1 cellular context compared by ENCODE assay signal in genomic region chr12:13100882-13101769, GRCh38.
TF ChIP-seq lines count a peak whose summit lies in the region.

No MANE protein-coding gene starts in this region.

TF ChIP-seq in HepG2, 621 proteins besides CTCF, POLR2A, EP300 and RAD21 (continued from another document and continues in another):
- TF ChIP-seq FOXO4 (CRISPR knock-in tag; conservative IDR thresholded peaks at IDR 0.05) (no peak), SYNCRIP (IDR thresholded peaks at IDR 0.05; ENCODE audit: insufficient read depth, low read depth, low read length) (no peak), SRY (CRISPR knock-in tag; IDR thresholded peaks at IDR 0.05) (no peak), ZNF20 (CRISPR knock-in tag; IDR thresholded peaks at IDR 0.05) (no peak), MXI1 (IDR thresholded peaks at IDR 0.05; ENCODE audit: borderline replicate concordance, low read depth, low read length) (peak; percentile 98; the same call in 2 of the 3 replicates), TSC22D2 (CRISPR knock-in tag; IDR thresholded peaks at IDR 0.05; ENCODE audit: borderline replicate concordance) (no peak), MYNN (CRISPR knock-in tag; IDR thresholded peaks at IDR 0.05; ENCODE audit: low read depth) (peak; percentile 80; the same call in 1 of the 2 replicates), ZFY (CRISPR knock-in tag; IDR thresholded peaks at IDR 0.05) (0 out of 2 replicates have a peak, but pooled peaks have one; percentile 48), CAMTA2 (CRISPR knock-in tag; IDR thresholded peaks at IDR 0.05; ENCODE audit: borderline replicate concordance) (no peak), ZNF773 (CRISPR knock-in tag; IDR thresholded peaks at IDR 0.05; ENCODE audit: borderline replicate concordance) (no peak), CEBPG (CRISPR knock-in tag; IDR thresholded peaks at IDR 0.05) (no peak), EED (CRISPR knock-in tag; IDR thresholded peaks at IDR 0.05) (no peak), ZBTB1 (CRISPR knock-in tag; IDR thresholded peaks at IDR 0.05; ENCODE audit: borderline replicate concordance) (no peak), AHDC1 (CRISPR knock-in tag; IDR thresholded peaks at IDR 0.05; ENCODE audit: borderline replicate concordance) (no peak), MAF1 (CRISPR knock-in tag; IDR thresholded peaks at IDR 0.05; ENCODE audit: borderline replicate concordance) (no peak), ZNF432 (CRISPR knock-in tag; IDR thresholded peaks at IDR 0.05; ENCODE audit: borderline replicate concordance) (no peak), SNAPC5 (CRISPR knock-in tag; IDR thresholded peaks at IDR 0.05; ENCODE audit: borderline replicate concordance) (no peak), SAP130 (CRISPR knock-in tag; IDR thresholded peaks at IDR 0.05; ENCODE audit: low read depth) (peak; percentile 78), PPARG (CRISPR knock-in tag; conservative IDR thresholded peaks at IDR 0.05) (no peak), ZNF619 (CRISPR knock-in tag; IDR thresholded peaks at IDR 0.05) (no peak), NCOA1 (CRISPR knock-in tag; IDR thresholded peaks at IDR 0.05) (no peak), MEIS2 (CRISPR knock-in tag; IDR thresholded peaks at IDR 0.05) (no peak), ISL2 (CRISPR knock-in tag; IDR thresholded peaks at IDR 0.05) (no peak), ZFX (CRISPR knock-in tag; IDR thresholded peaks at IDR 0.05; ENCODE audit: low read depth) (peak; percentile 50; the same call in 1 of the 2 replicates), KLF15 (CRISPR knock-in tag; IDR thresholded peaks at IDR 0.05; ENCODE audit: borderline replicate concordance) (no peak), PATZ1 (CRISPR knock-in tag; IDR thresholded peaks at IDR 0.05) (peak; percentile 65), ZNF672 (CRISPR knock-in tag; IDR thresholded peaks at IDR 0.05) (no peak), PCBP2 (optimal IDR thresholded peaks at IDR 0.05; ENCODE audit: low read depth, low read length, poor library complexity, severe bottlenecking) (no peak), POGZ (CRISPR knock-in tag; IDR thresholded peaks at IDR 0.05) (no peak), ZBTB46 (CRISPR knock-in tag; IDR thresholded peaks at IDR 0.05; ENCODE audit: borderline replicate concordance) (no peak), KDM2A (CRISPR knock-in tag; IDR thresholded peaks at IDR 0.05; ENCODE audit: borderline replicate concordance, low read depth) (peak; percentile 17; the same call in 1 of the 2 replicates), NFKB2 (CRISPR knock-in tag; IDR thresholded peaks at IDR 0.05; ENCODE audit: borderline replicate concordance) (peak; percentile 47; the same call in 1 of the 2 replicates), NR0B2 (CRISPR knock-in tag; IDR thresholded peaks at IDR 0.05) (no peak), HNF1B (CRISPR knock-in tag; IDR thresholded peaks at IDR 0.05) (0 out of 2 replicates have a peak, but pooled peaks have one; percentile 40), ZNF329 (CRISPR knock-in tag; IDR thresholded peaks at IDR 0.05; ENCODE audit: low read depth) (no peak), HDAC1 (CRISPR knock-in tag; IDR thresholded peaks at IDR 0.05) (peak; percentile 59), GPBP1L1 (CRISPR knock-in tag; IDR thresholded peaks at IDR 0.05) (no peak)
- TF ChIP-seq, protein P1, sequence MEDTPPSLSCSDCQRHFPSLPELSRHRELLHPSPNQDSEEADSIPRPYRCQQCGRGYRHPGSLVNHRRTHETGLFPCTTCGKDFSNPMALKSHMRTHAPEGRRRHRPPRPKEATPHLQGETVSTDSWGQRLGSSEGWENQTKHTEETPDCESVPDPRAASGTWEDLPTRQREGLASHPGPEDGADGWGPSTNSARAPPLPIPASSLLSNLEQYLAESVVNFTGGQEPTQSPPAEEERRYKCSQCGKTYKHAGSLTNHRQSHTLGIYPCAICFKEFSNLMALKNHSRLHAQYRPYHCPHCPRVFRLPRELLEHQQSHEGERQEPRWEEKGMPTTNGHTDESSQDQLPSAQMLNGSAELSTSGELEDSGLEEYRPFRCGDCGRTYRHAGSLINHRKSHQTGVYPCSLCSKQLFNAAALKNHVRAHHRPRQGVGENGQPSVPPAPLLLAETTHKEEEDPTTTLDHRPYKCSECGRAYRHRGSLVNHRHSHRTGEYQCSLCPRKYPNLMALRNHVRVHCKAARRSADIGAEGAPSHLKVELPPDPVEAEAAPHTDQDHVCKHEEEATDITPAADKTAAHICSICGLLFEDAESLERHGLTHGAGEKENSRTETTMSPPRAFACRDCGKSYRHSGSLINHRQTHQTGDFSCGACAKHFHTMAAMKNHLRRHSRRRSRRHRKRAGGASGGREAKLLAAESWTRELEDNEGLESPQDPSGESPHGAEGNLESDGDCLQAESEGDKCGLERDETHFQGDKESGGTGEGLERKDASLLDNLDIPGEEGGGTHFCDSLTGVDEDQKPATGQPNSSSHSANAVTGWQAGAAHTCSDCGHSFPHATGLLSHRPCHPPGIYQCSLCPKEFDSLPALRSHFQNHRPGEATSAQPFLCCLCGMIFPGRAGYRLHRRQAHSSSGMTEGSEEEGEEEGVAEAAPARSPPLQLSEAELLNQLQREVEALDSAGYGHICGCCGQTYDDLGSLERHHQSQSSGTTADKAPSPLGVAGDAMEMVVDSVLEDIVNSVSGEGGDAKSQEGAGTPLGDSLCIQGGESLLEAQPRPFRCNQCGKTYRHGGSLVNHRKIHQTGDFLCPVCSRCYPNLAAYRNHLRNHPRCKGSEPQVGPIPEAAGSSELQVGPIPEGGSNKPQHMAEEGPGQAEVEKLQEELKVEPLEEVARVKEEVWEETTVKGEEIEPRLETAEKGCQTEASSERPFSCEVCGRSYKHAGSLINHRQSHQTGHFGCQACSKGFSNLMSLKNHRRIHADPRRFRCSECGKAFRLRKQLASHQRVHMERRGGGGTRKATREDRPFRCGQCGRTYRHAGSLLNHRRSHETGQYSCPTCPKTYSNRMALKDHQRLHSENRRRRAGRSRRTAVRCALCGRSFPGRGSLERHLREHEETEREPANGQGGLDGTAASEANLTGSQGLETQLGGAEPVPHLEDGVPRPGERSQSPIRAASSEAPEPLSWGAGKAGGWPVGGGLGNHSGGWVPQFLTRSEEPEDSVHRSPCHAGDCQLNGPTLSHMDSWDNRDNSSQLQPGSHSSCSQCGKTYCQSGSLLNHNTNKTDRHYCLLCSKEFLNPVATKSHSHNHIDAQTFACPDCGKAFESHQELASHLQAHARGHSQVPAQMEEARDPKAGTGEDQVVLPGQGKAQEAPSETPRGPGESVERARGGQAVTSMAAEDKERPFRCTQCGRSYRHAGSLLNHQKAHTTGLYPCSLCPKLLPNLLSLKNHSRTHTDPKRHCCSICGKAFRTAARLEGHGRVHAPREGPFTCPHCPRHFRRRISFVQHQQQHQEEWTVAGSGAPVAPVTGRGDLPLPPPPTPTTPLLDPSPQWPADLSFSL (CRISPR knock-in tag; IDR thresholded peaks at IDR 0.05) = no peak
